ENCODE assay signal across 13 cellular contexts in the genomic region with DNA sequence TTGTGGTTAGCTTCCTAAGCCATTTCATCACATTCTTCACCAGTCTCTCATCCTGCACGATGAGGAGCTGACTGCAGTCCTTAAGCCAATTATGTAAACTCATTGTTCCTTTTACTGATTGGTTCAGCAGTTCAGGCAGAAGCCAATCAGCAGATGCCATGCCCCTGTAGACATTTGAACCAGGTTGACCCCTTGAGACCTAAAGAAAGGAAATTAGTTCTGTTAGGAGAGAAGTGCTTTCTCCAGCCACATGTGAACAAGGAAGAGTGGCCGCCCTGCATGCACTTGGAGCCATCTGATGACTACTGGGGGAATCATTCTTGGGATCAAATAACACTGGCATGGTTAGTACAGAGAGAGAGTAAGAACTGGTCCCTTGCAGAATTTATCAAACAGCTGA.
DNase-seq lines count a peak whose midpoint lies in the region; ATAC-seq lines count a peak whose summit lies in the region.
"Had no signal": no experiment of that assay in that cellular context is flagged by ENCODE, and none has a peak within 500 bp of the region (broad histone marks: within the 10 kb centered on the region; RNA-seq: fewer than 3 reads in every experiment).

No MANE protein-coding gene starts in this region.

- no peaks in the 10 kb centered on the region for H3K36me3 ChIP-seq in skeletal muscle satellite cell (ENCODE audit: insufficient read depth, low read length)
- H3K36me3 ChIP-seq: suprapubic skin had no signal

- peak overlapping the region; percentile 39 for H3K27ac ChIP-seq in cingulate gyrus (ENCODE audit: low read depth, low read length)
- H3K27ac ChIP-seq: suprapubic skin had no signal

- H3K4me1 ChIP-seq in skeletal muscle satellite cell (ENCODE audit: control insufficient read depth, insufficient read depth, low read length): peaks cover 17% of the 10 kb centered on the region
- H3K4me1 ChIP-seq: suprapubic skin had no signal

- H3K4me2 ChIP-seq in skeletal muscle satellite cell (ENCODE audit: low read length): peak overlapping the region; percentile 0

- no peaks in the 10 kb centered on the region for H3K27me3 ChIP-seq in skeletal muscle satellite cell (ENCODE audit: control insufficient read depth, insufficient read depth, low read length)
- H3K27me3 ChIP-seq: suprapubic skin had no signal

- no peak overlapping the region for H3K4me3 ChIP-seq in skeletal muscle satellite cell (ENCODE audit: low read length)
- H3K4me3 ChIP-seq: suprapubic skin had no signal

- H3K9ac ChIP-seq in skeletal muscle satellite cell (ENCODE audit: low read depth, low read length): no peak overlapping the region

- no peak for ATAC-seq in GM21515 (IDR thresholded peaks at IDR 0.05; ENCODE audit: unreplicated experiment)
- no peak for ATAC-seq in GM18868 (IDR thresholded peaks at IDR 0.05; ENCODE audit: unreplicated experiment)
- ATAC-seq: activated naive CD4-positive, alpha-beta T cell treated with anti-CD3 and anti-CD28 coated beads, Interleukin-2, amount 50 U/mL, for 72 hours had no signal

- DNase-seq in NCI-H82 (lab: John Stamatoyannopoulos, UW) (peak; percentile 55), NCI-H82 treated with DMSO at 0.1 percent for 48 hours (lab: John Stamatoyannopoulos, UW; ENCODE audit: unreplicated experiment) (no peak), NCI-H2171 treated with DMSO at 0.1 percent for 48 hours (lab: John Stamatoyannopoulos, UW) (peak; percentile 89)
- DNase-seq in effector CD8-positive, alpha-beta T cell (lab: John Stamatoyannopoulos, UW): no peak
- DNase-seq: activated CD4-positive, alpha-beta memory T cell treated with anti-CD3 and anti-CD28 coated beads, Interleukin-2, amount 10 ng/mL, durations not matched to agents 7 days and 5 days; effector memory CD4-positive, alpha-beta T cell; NCI-H526 treated with DMSO at 0.1 percent for 48 hours had no signal

- H3K9me3 ChIP-seq in skeletal muscle satellite cell (replicated peaks; ENCODE audit: low read length): no peaks in the 10 kb centered on the region
- H3K9me3 ChIP-seq: suprapubic skin had no signal

Comparison
In these comparisons a context has a peak if more than half of its experiments do, and no peak if none do; other contexts are left out.
1. DNase-seq: peak in NCI-H82 (single experiment) and NCI-H2171 treated with DMSO at 0.1 percent for 48 hours (single experiment); none in NCI-H82 treated with DMSO at 0.1 percent for 48 hours (single experiment) and effector CD8-positive, alpha-beta T cell (single experiment).